14 cellular contexts compared by ENCODE assay signal in the genomic region with DNA sequence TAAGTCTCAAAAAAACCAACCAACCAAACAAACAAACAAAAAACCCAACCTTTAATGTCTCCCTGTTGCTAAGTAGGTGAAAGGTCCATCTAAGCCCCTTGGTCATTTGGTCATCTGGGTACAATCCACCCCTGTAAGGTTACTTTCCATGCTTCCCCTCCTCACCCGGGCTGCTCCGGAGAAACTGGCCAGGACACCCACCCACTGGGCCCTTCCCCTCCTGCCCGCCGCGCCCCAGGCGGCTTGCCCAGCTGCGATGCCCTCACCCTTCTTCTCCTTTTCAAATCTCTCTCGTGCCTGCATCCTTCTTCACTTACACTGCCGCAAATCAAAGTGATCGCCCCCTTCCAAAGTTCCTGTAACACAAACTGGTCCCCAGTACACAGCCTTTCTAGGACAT. TPM values are rescaled to one million over a fixed set of nuclear protein-coding genes. Genes with fewer than 3 reads are reported as not detected.
DNase-seq lines count a peak whose midpoint lies in the region; ATAC-seq and TF ChIP-seq lines count a peak whose summit lies in the region.
"Had no signal": no experiment of that assay in that cellular context is flagged by ENCODE, and none has a peak within 500 bp of the region (broad histone marks: within the 10 kb centered on the region; RNA-seq: fewer than 3 reads in every experiment).

No MANE protein-coding gene starts in this region.

- H3K9me3 Mint-ChIP-seq in CD4-positive, alpha-beta memory T cell: no peaks in the 10 kb centered on the region
- no peaks in the 10 kb centered on the region for H3K9me3 Mint-ChIP-seq in activated naive CD8-positive, alpha-beta T cell treated with anti-CD3 and anti-CD28 coated beads, Interleukin-2, amount 50 U/mL, for 24 hours
- H3K9me3 Mint-ChIP-seq in natural killer cell treated with Interleukin-12 subunit alpha and Interleukin-12 subunit beta and Interleukin-15 and Interleukin-18, amount 100 ng/mL, for 72 hours: no peaks in the 10 kb centered on the region

- H3K36me3 Mint-ChIP-seq in CD4-positive, alpha-beta memory T cell: peaks cover 0 to 6% of the 10 kb centered on the region in 2 donors
- peaks cover 6% of the 10 kb centered on the region for H3K36me3 Mint-ChIP-seq in activated naive CD8-positive, alpha-beta T cell treated with anti-CD3 and anti-CD28 coated beads, Interleukin-2, amount 50 U/mL, for 24 hours (ENCODE audit: low read depth)
- no peaks in the 10 kb centered on the region for H3K36me3 Mint-ChIP-seq in natural killer cell treated with Interleukin-12 subunit alpha and Interleukin-12 subunit beta and Interleukin-15 and Interleukin-18, amount 100 ng/mL, for 72 hours

- peaks cover 2 to 3% of the 10 kb centered on the region in 2 experiments for H3K36me3 ChIP-seq in SK-N-SH (replicated peaks in 1 of 2; ENCODE audit: control insufficient read depth in 1 of 2, insufficient read depth in 2 of 2, low read length in 1 of 2)
- peaks cover 2% of the 10 kb centered on the region for H3K36me3 ChIP-seq in CD4-positive, alpha-beta memory T cell (ENCODE audit: insufficient read depth, low read length)

- 96% methylated on average over 10 of the region's 10 CpGs for WGBS in SK-N-SH (ENCODE audit: low lambda C conversion rate)

- no peak overlapping the region for H3K27ac ChIP-seq in SK-N-SH (ENCODE audit: low read depth in 2 of 2, low read length in 1 of 2)
- no peak overlapping the region for H3K27ac ChIP-seq in CD4-positive, alpha-beta memory T cell (ENCODE audit: low read depth, low read length)
- H3K27ac ChIP-seq: 22Rv1 had no signal

- H3K9me3 ChIP-seq in SK-N-SH: no peaks in the 10 kb centered on the region
- H3K9me3 ChIP-seq in CD4-positive, alpha-beta memory T cell (ENCODE audit: control insufficient read depth in 1 of 2, low read length in 2 of 2): no peaks in the 10 kb centered on the region

- intact Hi-C loops in CD4-positive, alpha-beta memory T cell (cut with micrococcal nuclease): no loop called here
- intact Hi-C loops in sciatic nerve (cut with DNase I): no loop called here

- H3K4me1 ChIP-seq in SK-N-SH (ENCODE audit: control insufficient read depth in 1 of 2, insufficient read depth in 2 of 2, low read depth in 1 of 2, low read length in 1 of 2): peaks cover 0 to 13% of the 10 kb centered on the region in 2 experiments; a peak in 1 of 4 replicates
- H3K4me1 ChIP-seq in CD4-positive, alpha-beta memory T cell (ENCODE audit: insufficient read depth, low read length): peaks cover 23% of the 10 kb centered on the region

- TF ChIP-seq EP300 in SK-N-SH (IDR thresholded peaks at IDR 0.05; ENCODE audit: borderline replicate concordance in 1 of 2, low read depth in 1 of 2, low read length in 1 of 2): no peak

- peak overlapping the region; percentile 94 for H3K4me2 ChIP-seq in SK-N-SH

- H3K4me3 Mint-ChIP-seq in CD4-positive, alpha-beta memory T cell: peak overlapping the region in 5 of 8 donors; percentile 12 to 92 (median 89)
- peak overlapping the region; percentile 86 for H3K4me3 Mint-ChIP-seq in activated naive CD8-positive, alpha-beta T cell treated with anti-CD3 and anti-CD28 coated beads, Interleukin-2, amount 50 U/mL, for 24 hours
- H3K4me3 Mint-ChIP-seq in natural killer cell treated with Interleukin-12 subunit alpha and Interleukin-12 subunit beta and Interleukin-15 and Interleukin-18, amount 100 ng/mL, for 72 hours: peak overlapping the region; percentile 87

- ATAC-seq in SK-N-SH treated with all-trans-retinoic acid at 6 μM for 48 hours (no peak), sciatic nerve (no peak)
- ATAC-seq in activated naive CD8-positive, alpha-beta T cell treated with anti-CD3 and anti-CD28 coated beads, Interleukin-2, amount 50 U/mL, for 24 hours: no peak
- no peak for ATAC-seq in natural killer cell treated with Interleukin-12 subunit alpha and Interleukin-12 subunit beta and Interleukin-15 and Interleukin-18, amount 100 ng/mL, for 72 hours
- ATAC-seq: activated CD4-positive, CD25-positive, alpha-beta regulatory T cell treated with anti-CD3 and anti-CD28 coated beads, Interleukin-2, amount 50 U/mL, for 24 hours had no signal

- H3K27me3 Mint-ChIP-seq in CD4-positive, alpha-beta memory T cell: no peaks in the 10 kb centered on the region
- no peaks in the 10 kb centered on the region for H3K27me3 Mint-ChIP-seq in activated naive CD8-positive, alpha-beta T cell treated with anti-CD3 and anti-CD28 coated beads, Interleukin-2, amount 50 U/mL, for 24 hours
- no peaks in the 10 kb centered on the region for H3K27me3 Mint-ChIP-seq in natural killer cell treated with Interleukin-12 subunit alpha and Interleukin-12 subunit beta and Interleukin-15 and Interleukin-18, amount 100 ng/mL, for 72 hours

- no peak for TF ChIP-seq CTCF in SK-N-SH (IDR thresholded peaks at IDR 0.05)

- 0 out of 2 replicates have a peak, but pooled peaks cover 13% of the 10 kb centered on the region for H4K20me1 ChIP-seq in SK-N-SH (ENCODE audit: insufficient read depth)

- H3K4me3 ChIP-seq in SK-N-SH (ENCODE audit: low read depth in 2 of 2, low read length in 1 of 2): 0 out of 4 replicates have a peak overlapping the region, but pooled peaks of 1 of the 2 experiments have one; percentile 12
- H3K4me3 ChIP-seq in CD4-positive, alpha-beta memory T cell (ENCODE audit: low read length in 2 of 2): no peak overlapping the region

- peaks cover 13 to 32% (median 20%) of the 10 kb centered on the region in 4 donors for H3K4me1 Mint-ChIP-seq in CD4-positive, alpha-beta memory T cell
- peaks cover 15% of the 10 kb centered on the region for H3K4me1 Mint-ChIP-seq in activated naive CD8-positive, alpha-beta T cell treated with anti-CD3 and anti-CD28 coated beads, Interleukin-2, amount 50 U/mL, for 24 hours
- peaks cover 13 to 17% of the 10 kb centered on the region in 2 donors for H3K4me1 Mint-ChIP-seq in natural killer cell treated with Interleukin-12 subunit alpha and Interleukin-12 subunit beta and Interleukin-15 and Interleukin-18, amount 100 ng/mL, for 72 hours (ENCODE audit: low read depth in 2 of 2)

- DNase-seq in SK-N-SH (no peak), sciatic nerve (ENCODE audit: low spot score) (no peak), NCI-H774 (lab: John Stamatoyannopoulos, UW) (no peak), UCSD-AML1 (lab: John Stamatoyannopoulos, UW; ENCODE audit: unreplicated experiment) (no peak)
- no peak for DNase-seq in CD4-positive, alpha-beta memory T cell
- no peak for DNase-seq in activated naive CD8-positive, alpha-beta T cell treated with anti-CD3 and anti-CD28 coated beads, Interleukin-2, amount 50 U/mL, for 24 hours
- no peak for DNase-seq in natural killer cell treated with Interleukin-12 subunit alpha and Interleukin-12 subunit beta and Interleukin-15 and Interleukin-18, amount 100 ng/mL, for 72 hours (ENCODE audit: low spot score)
- DNase-seq: activated gamma-delta T cell treated with Interleukin-2 at 50 U/mL for 16 hours; COR-L47; NCI-H1436 treated with DMSO at 0.1 percent for 48 hours; stimulated activated CD4-positive, alpha-beta T cell treated with anti-CD3 and anti-CD28 coated beads, Interleukin-4, amount 100 ng/mL, for 24 hours had no signal

- H3K79me2 ChIP-seq in SK-N-SH (ENCODE audit: insufficient read depth): peaks cover 64% of the 10 kb centered on the region

- H3K27me3 ChIP-seq in SK-N-SH (ENCODE audit: insufficient read depth): no peaks in the 10 kb centered on the region
- no peaks in the 10 kb centered on the region for H3K27me3 ChIP-seq in CD4-positive, alpha-beta memory T cell (ENCODE audit: insufficient read depth, low read length)

- H3K9ac ChIP-seq in SK-N-SH: no peak overlapping the region

- CTCF ChIA-PET in SK-N-SH (lab: Yijun Ruan, JAX): interaction anchor here (0.9 to 2.0 kb wide), 2 partner anchors 13 to 21 kb away, joined by 4 to 6 read pairs; no protein-coding TSS in a partner anchor
- CTCF ChIA-PET in CD4-positive, alpha-beta memory T cell (lab: Charles Lee; ENCODE audit: partially characterized antibody): no interaction called here

- peak overlapping the region in 6 of 7 donors; percentile 35 to 91 (median 76) for H3K27ac Mint-ChIP-seq in CD4-positive, alpha-beta memory T cell
- no peak overlapping the region for H3K27ac Mint-ChIP-seq in activated naive CD8-positive, alpha-beta T cell treated with anti-CD3 and anti-CD28 coated beads, Interleukin-2, amount 50 U/mL, for 24 hours
- peak overlapping the region in 1 of 2 donors; percentile 84 for H3K27ac Mint-ChIP-seq in natural killer cell treated with Interleukin-12 subunit alpha and Interleukin-12 subunit beta and Interleukin-15 and Interleukin-18, amount 100 ng/mL, for 72 hours

- no peak overlapping the region for H2AFZ ChIP-seq in SK-N-SH (ENCODE audit: low read depth)

- peaks cover 13% of the 10 kb centered on the region for H3F3A ChIP-seq in SK-N-SH (replicated peaks; ENCODE audit: insufficient read depth)

- no peak for TF ChIP-seq RAD21 in SK-N-SH (IDR thresholded peaks at IDR 0.05; ENCODE audit: low read length)

- H3K9me2 ChIP-seq in SK-N-SH: no peaks in the 10 kb centered on the region

- POLR2A ChIA-PET in SK-N-SH (lab: Yijun Ruan, JAX): no interaction called here
- POLR2A ChIA-PET in CD4-positive, alpha-beta memory T cell (lab: Charles Lee; ENCODE audit: partially characterized antibody): no interaction called here

TF ChIP-seq in SK-N-SH, 30 proteins besides CTCF, POLR2A, EP300 and RAD21 (continues in another document):
- TF ChIP-seq JUND (IDR thresholded peaks at IDR 0.05) (no peak), FOSL2 (IDR thresholded peaks at IDR 0.05; ENCODE audit: borderline replicate concordance, low read depth) (no peak), MXI1 (IDR thresholded peaks at IDR 0.05; ENCODE audit: low read depth, low read length) (no peak), TEAD4 (IDR thresholded peaks at IDR 0.05; ENCODE audit: borderline replicate concordance, insufficient read depth) (no peak)

TF ChIP-seq in SK-N-SH treated with all-trans-retinoic acid at 6 μM for 48 hours, 23 proteins besides CTCF, POLR2A, EP300 and RAD21 (continues in another document):
- no peak for TF ChIP-seq GLIS3 (CRISPR knock-in tag; IDR thresholded peaks at IDR 0.05)
- no peak for TF ChIP-seq ZNF70 (CRISPR knock-in tag; IDR thresholded peaks at IDR 0.05)

RNA-seq across cellular contexts. Expression of a gene that starts 2.0 kb away (rescaled TPM):
- polyA plus RNA-seq in SK-N-SH (2012; rRNA removed): 55.3 and 62.2 TPM in 2 replicates
- 66.7 and 75.4 TPM in 2 replicates for polyA plus RNA-seq in SK-N-SH (2012; cell fraction: cytosol; rRNA removed)
- polyA plus RNA-seq in SK-N-SH (2012; cell fraction: nucleus; rRNA removed): 35.0 and 45.6 TPM in 2 replicates
- 10 to 100 TPM; 28.7 to 30.3 TPM for total RNA-seq in CD4-positive, alpha-beta memory T cell
- 10 to 100 TPM; 62.5 to 66.3 TPM for polyA plus RNA-seq in CD4-positive, alpha-beta memory T cell
- 10 to 100 TPM; 20.3 to 22.5 TPM for total RNA-seq in natural killer cell treated with Interleukin-12 subunit alpha and Interleukin-12 subunit beta and Interleukin-15 and Interleukin-18, amount 100 ng/mL, for 72 hours
- 47.4 TPM for total RNA-seq in sciatic nerve

RNA-seq across cellular contexts. Expression of a gene that starts 40.2 kb away (rescaled TPM):
- 21.3 and 32.8 TPM in 2 replicates for polyA plus RNA-seq in SK-N-SH (2012; rRNA removed)
- 33.8 and 34.0 TPM in 2 replicates for polyA plus RNA-seq in SK-N-SH (2012; cell fraction: cytosol; rRNA removed)
- 14.2 and 34.2 TPM in 2 replicates for polyA plus RNA-seq in SK-N-SH (2012; cell fraction: nucleus; rRNA removed)
- 10 to 100 TPM; 47.1 to 48.8 TPM for total RNA-seq in CD4-positive, alpha-beta memory T cell
- 10 to 100 TPM; 22.9 to 30.5 TPM for polyA plus RNA-seq in CD4-positive, alpha-beta memory T cell
- total RNA-seq in natural killer cell treated with Interleukin-12 subunit alpha and Interleukin-12 subunit beta and Interleukin-15 and Interleukin-18, amount 100 ng/mL, for 72 hours: 10 to 100 TPM; 42.6 to 61.6 TPM
- total RNA-seq in sciatic nerve: 28.8 TPM
